ENCODE assay signal across 1 cellular context in the genomic region with DNA sequence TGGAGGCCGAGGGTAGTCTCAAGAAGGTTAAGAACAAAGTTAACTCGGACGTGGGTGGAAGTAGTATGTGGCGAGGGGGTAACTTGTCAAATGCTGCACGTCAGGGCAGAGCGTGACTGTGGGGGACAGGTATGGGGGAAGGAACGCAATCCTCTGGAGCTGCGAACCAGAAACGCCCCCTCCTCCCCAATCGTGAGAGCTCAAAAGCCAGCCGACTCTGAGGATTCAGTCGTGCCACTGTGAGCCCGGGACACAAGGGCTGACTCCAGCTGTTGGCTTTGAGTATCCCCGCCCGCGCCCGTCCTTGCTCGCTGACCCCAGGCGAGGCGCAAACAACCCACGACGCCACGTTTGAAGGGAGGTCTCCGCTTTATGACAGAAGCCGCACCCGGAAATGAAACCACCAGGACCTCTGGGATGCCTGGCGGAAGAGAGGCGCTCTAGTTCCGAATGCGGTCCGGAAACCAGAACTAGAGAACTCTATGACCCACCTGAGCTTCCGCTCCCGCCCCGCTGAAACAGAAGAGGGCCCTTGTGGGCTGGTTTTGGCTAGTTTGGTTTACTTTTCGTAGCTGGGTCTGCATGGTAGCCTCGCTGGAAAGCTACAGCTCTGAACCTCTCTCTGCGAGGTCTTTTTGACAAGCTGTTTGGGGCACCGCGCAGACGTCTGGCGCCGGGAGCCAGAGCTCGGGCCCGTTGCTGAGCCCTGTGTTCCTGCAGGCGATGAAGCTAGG.
TF ChIP-seq lines count a peak whose summit lies in the region.

Gene PEX12 (minus strand): TSS at position 377 of the 734 bp plus-strand sequence. CDS start 550 bp downstream, outside the sequence.

TF ChIP-seq in HepG2, 621 proteins besides CTCF, POLR2A, EP300 and RAD21 (continued from another document and continues in another):
- TF ChIP-seq ZFP91 (CRISPR knock-in tag; IDR thresholded peaks at IDR 0.05; ENCODE audit: borderline replicate concordance) (peak; percentile 52; the same call in 1 of the 2 replicates), ZNF280B (CRISPR knock-in tag; IDR thresholded peaks at IDR 0.05; ENCODE audit: borderline replicate concordance) (no peak; the same call in 1 of the 2 replicates), KMT2B (CRISPR knock-in tag; IDR thresholded peaks at IDR 0.05) (peak; percentile 92), HOXA7 (CRISPR knock-in tag; IDR thresholded peaks at IDR 0.05) (0 out of 2 replicates have a peak, but pooled peaks have one; percentile 34), NR1H2 (CRISPR knock-in tag; IDR thresholded peaks at IDR 0.05; ENCODE audit: borderline replicate concordance, low read depth) (no peak), MYC (CRISPR knock-in tag; IDR thresholded peaks at IDR 0.05; ENCODE audit: borderline replicate concordance) (peak; percentile 86; the same call in 1 of the 2 replicates), THAP7 (CRISPR knock-in tag; IDR thresholded peaks at IDR 0.05) (peak; percentile 97), SIX4 (CRISPR knock-in tag; IDR thresholded peaks at IDR 0.05) (no peak), ZKSCAN8 (CRISPR knock-in tag; IDR thresholded peaks at IDR 0.05; ENCODE audit: borderline replicate concordance) (0 out of 2 replicates have a peak, but pooled peaks have one; percentile 31), MZF1 (CRISPR knock-in tag; IDR thresholded peaks at IDR 0.05; ENCODE audit: borderline replicate concordance) (no peak), REPIN1 (CRISPR knock-in tag; IDR thresholded peaks at IDR 0.05; ENCODE audit: borderline replicate concordance, low read depth) (peak; percentile 72; the same call in 1 of the 2 replicates), ATF1 (CRISPR knock-in tag; IDR thresholded peaks at IDR 0.05) (peak; percentile 96), NFKB2 (CRISPR knock-in tag; IDR thresholded peaks at IDR 0.05; ENCODE audit: borderline replicate concordance) (peak; percentile 65; the same call in 1 of the 2 replicates), ZNF230 (CRISPR knock-in tag; IDR thresholded peaks at IDR 0.05) (peak; percentile 69; the same call in 1 of the 2 replicates), SMARCC2 (IDR thresholded peaks at IDR 0.05) (no peak), CREB1 (IDR thresholded peaks at IDR 0.05) (peak; percentile 80), CREB1 (CRISPR knock-in tag; IDR thresholded peaks at IDR 0.05) (peak; percentile 97), SMAD3 (CRISPR knock-in tag; IDR thresholded peaks at IDR 0.05) (no peak; the same call in none of the 2 replicates), NFKBIZ (CRISPR knock-in tag; IDR thresholded peaks at IDR 0.05) (no peak; the same call in 1 of the 2 replicates), ZNF567 (CRISPR knock-in tag; IDR thresholded peaks at IDR 0.05; ENCODE audit: borderline replicate concordance) (peak; percentile 81; the same call in 1 of the 2 replicates), HDAC1 (CRISPR knock-in tag; IDR thresholded peaks at IDR 0.05) (peak; percentile 91), HOXA3 (CRISPR knock-in tag; IDR thresholded peaks at IDR 0.05) (peak; percentile 99), ESRRA (CRISPR knock-in tag; IDR thresholded peaks at IDR 0.05; ENCODE audit: low read depth) (no peak), FOXK2 (IDR thresholded peaks at IDR 0.05) (no peak), FOXM1 (CRISPR knock-in tag; IDR thresholded peaks at IDR 0.05) (no peak), ZHX2 (IDR thresholded peaks at IDR 0.05; ENCODE audit: low read depth) (peak; percentile 96), ZHX2 (CRISPR knock-in tag; IDR thresholded peaks at IDR 0.05; ENCODE audit: borderline replicate concordance) (no peak), ZNF552 (CRISPR knock-in tag; IDR thresholded peaks at IDR 0.05; ENCODE audit: borderline replicate concordance) (peak; percentile 82; the same call in 1 of the 2 replicates), ETS1 (CRISPR knock-in tag; IDR thresholded peaks at IDR 0.05) (no peak), HIC2 (CRISPR knock-in tag; IDR thresholded peaks at IDR 0.05; ENCODE audit: low read depth) (no peak), ZNF343 (CRISPR knock-in tag; IDR thresholded peaks at IDR 0.05) (0 out of 2 replicates have a peak, but pooled peaks have one; percentile 45), HDAC2 (CRISPR knock-in tag; IDR thresholded peaks at IDR 0.05) (peak; percentile 69), ZEB1 (IDR thresholded peaks at IDR 0.05; ENCODE audit: insufficient replicate concordance, low read depth) (peak; percentile 35), ZNF350 (CRISPR knock-in tag; IDR thresholded peaks at IDR 0.05; ENCODE audit: borderline replicate concordance, low read depth) (peak; percentile 96), SYNCRIP (IDR thresholded peaks at IDR 0.05; ENCODE audit: insufficient read depth, low read depth, low read length) (no peak), ZNF256 (CRISPR knock-in tag; conservative IDR thresholded peaks at IDR 0.05) (peak; percentile 64), MEIS1 (CRISPR knock-in tag; IDR thresholded peaks at IDR 0.05; ENCODE audit: borderline replicate concordance) (peak; percentile 74; the same call in 1 of the 2 replicates), ZNF547 (CRISPR knock-in tag; IDR thresholded peaks at IDR 0.05) (no peak; the same call in 1 of the 2 replicates), ZNF253 (CRISPR knock-in tag; IDR thresholded peaks at IDR 0.05; ENCODE audit: borderline replicate concordance) (no peak), PHF8 (CRISPR knock-in tag; IDR thresholded peaks at IDR 0.05) (peak; percentile 87), KAT8 (CRISPR knock-in tag; IDR thresholded peaks at IDR 0.05) (peak; percentile 100), ZNF879 (CRISPR knock-in tag; IDR thresholded peaks at IDR 0.05) (peak; percentile 69; the same call in 1 of the 2 replicates), ZNF777 (CRISPR knock-in tag; IDR thresholded peaks at IDR 0.05) (peak; percentile 70; the same call in 1 of the 2 replicates), ZNF816 (CRISPR knock-in tag; IDR thresholded peaks at IDR 0.05; ENCODE audit: borderline replicate concordance) (no peak), REL (CRISPR knock-in tag; conservative IDR thresholded peaks at IDR 0.05) (no peak)
- TF ChIP-seq, protein P1, sequence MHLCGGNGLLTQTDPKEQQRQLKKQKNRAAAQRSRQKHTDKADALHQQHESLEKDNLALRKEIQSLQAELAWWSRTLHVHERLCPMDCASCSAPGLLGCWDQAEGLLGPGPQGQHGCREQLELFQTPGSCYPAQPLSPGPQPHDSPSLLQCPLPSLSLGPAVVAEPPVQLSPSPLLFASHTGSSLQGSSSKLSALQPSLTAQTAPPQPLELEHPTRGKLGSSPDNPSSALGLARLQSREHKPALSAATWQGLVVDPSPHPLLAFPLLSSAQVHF (CRISPR knock-in tag; IDR thresholded peaks at IDR 0.05): 0 out of 2 replicates have a peak, but pooled peaks have one; percentile 16
- TF ChIP-seq, protein P2, sequence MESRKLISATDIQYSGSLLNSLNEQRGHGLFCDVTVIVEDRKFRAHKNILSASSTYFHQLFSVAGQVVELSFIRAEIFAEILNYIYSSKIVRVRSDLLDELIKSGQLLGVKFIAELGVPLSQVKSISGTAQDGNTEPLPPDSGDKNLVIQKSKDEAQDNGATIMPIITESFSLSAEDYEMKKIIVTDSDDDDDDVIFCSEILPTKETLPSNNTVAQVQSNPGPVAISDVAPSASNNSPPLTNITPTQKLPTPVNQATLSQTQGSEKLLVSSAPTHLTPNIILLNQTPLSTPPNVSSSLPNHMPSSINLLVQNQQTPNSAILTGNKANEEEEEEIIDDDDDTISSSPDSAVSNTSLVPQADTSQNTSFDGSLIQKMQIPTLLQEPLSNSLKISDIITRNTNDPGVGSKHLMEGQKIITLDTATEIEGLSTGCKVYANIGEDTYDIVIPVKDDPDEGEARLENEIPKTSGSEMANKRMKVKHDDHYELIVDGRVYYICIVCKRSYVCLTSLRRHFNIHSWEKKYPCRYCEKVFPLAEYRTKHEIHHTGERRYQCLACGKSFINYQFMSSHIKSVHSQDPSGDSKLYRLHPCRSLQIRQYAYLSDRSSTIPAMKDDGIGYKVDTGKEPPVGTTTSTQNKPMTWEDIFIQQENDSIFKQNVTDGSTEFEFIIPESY (CRISPR knock-in tag; IDR thresholded peaks at IDR 0.05): no peak
